Comparison of ENCODE assay signal across 11 cellular contexts in the genomic region with DNA sequence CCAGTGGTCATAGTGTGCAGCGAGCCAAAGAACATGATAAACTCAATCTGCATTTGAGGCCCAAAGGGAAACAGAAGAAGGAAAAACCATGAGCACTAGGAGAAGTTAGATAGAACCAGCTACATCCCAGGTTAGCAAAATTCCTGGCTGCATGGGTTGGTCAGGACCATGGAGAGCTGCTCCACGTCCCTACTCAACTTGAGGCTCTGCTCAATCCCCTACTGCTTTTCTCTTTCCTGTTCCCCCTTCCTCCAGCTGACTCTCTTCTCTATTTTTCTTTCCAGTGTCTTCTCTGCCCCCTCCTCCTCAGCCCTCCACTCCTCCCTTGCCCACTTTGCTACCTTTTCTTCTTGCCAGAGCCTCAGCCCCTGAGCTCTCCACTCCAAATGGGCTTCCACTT. TPM values are rescaled to one million over a fixed set of nuclear protein-coding genes. Genes with fewer than 3 reads are reported as not detected.
DNase-seq lines count a peak whose midpoint lies in the region; ATAC-seq and TF ChIP-seq lines count a peak whose summit lies in the region.
"Had no signal": no experiment of that assay in that cellular context is flagged by ENCODE, and none has a peak within 500 bp of the region (broad histone marks: within the 10 kb centered on the region; RNA-seq: fewer than 3 reads in every experiment).

No MANE protein-coding gene starts in this region.

- H3K9ac ChIP-seq in H9 (ENCODE audit: extremely low read depth, insufficient read length, low read length) (no peak overlapping the region), SK-N-SH (no peak overlapping the region)

- H3K27ac Mint-ChIP-seq in H9, result no peak overlapping the region
- H3K27ac Mint-ChIP-seq: mesothelial cell of epicardium had no signal

- no peak overlapping the region for H2AFZ ChIP-seq in H9 (ENCODE audit: low read length)
- no peak overlapping the region for H2AFZ ChIP-seq in SK-N-SH (ENCODE audit: low read depth)

- H4K91ac ChIP-seq in H9 (ENCODE audit: insufficient read length, low read depth, low read length), result no peak overlapping the region

- DNase-seq in AG08396 (ENCODE audit: low spot score) (peak; percentile 50), H9 (peak; percentile 49), SK-N-SH (no peak), fibroblast of the aortic adventitia (ENCODE audit: low read depth) (peak; percentile 46), NCI-H446 (lab: John Stamatoyannopoulos, UW) (no peak), NCI-H226 (no peak)
- DNase-seq in activated T-cell treated with anti-CD3 and anti-CD28 coated beads, Interleukin-2, amount 50 U/mL, for 1 hour, result no peak
- DNase-seq: stimulated activated CD8-positive, alpha-beta memory T cell treated with anti-CD3 and anti-CD28 coated beads, Interleukin-4, amount 100 ng/mL, for 48 hours had no signal

- H4K8ac ChIP-seq in H9 (replicated peaks; ENCODE audit: insufficient read length, low read depth, low read length), result no peak overlapping the region

- no peak overlapping the region for H2BK12ac ChIP-seq in H9 (ENCODE audit: insufficient read length, low read depth, low read length)

- H3K9me2 ChIP-seq in SK-N-SH, result no peaks in the 10 kb centered on the region

- CTCF ChIA-PET in SK-N-SH (lab: Yijun Ruan, JAX), result interaction anchor here (1.0 kb wide), 1 partner anchor 22 kb away, joined by 3 read pairs; no protein-coding TSS in a partner anchor

- H3K23me2 ChIP-seq in H9 (ENCODE audit: insufficient read length, low read depth, low read length, poor library complexity, severe bottlenecking), result no peaks in the 10 kb centered on the region

- H3K4me1 Mint-ChIP-seq in H9, result peaks cover 0 to 3% of the 10 kb centered on the region in 2 experiments; a peak in 1 of 4 replicates
- H3K4me1 Mint-ChIP-seq: mesothelial cell of epicardium had no signal

- H2AK5ac ChIP-seq in H9 (ENCODE audit: insufficient read length, low read length), result no peak overlapping the region

- H3K9me3 Mint-ChIP-seq in H9, result no peaks in the 10 kb centered on the region; a peak in 1 of 5 replicates
- H3K9me3 Mint-ChIP-seq: mesothelial cell of epicardium had no signal

- no peak overlapping the region for H3K4ac ChIP-seq in H9 (ENCODE audit: low read depth, low read length)

- 0 out of 2 replicates have a peak, but pooled peaks cover 2% of the 10 kb centered on the region for H3K27me3 ChIP-seq in H9 (ENCODE audit: insufficient read depth, low read length)
- H3K27me3 ChIP-seq in SK-N-SH (ENCODE audit: insufficient read depth), result no peaks in the 10 kb centered on the region

- H3K4me1 ChIP-seq in H9 (ENCODE audit: insufficient read depth, low read length), result no peaks in the 10 kb centered on the region
- H3K4me1 ChIP-seq in SK-N-SH (ENCODE audit: control insufficient read depth in 1 of 2, insufficient read depth in 2 of 2, low read depth in 1 of 2, low read length in 1 of 2), result no peaks in the 10 kb centered on the region

- H3K4me3 ChIP-seq in SK-N-SH (ENCODE audit: low read depth in 2 of 2, low read length in 1 of 2) (no peak overlapping the region), fibroblast of the aortic adventitia (ENCODE audit: low read depth, low read length) (no peak overlapping the region)

- no peak for ATAC-seq in GM19455 (IDR thresholded peaks at IDR 0.05; ENCODE audit: unreplicated experiment)
- ATAC-seq: Right ventricle myocardium inferior had no signal

- no peak overlapping the region for H3K56ac ChIP-seq in H9 (ENCODE audit: insufficient read length, low read depth, low read length)

- H3K4me2 ChIP-seq in H9 (ENCODE audit: insufficient read depth, insufficient read length, low read length) (no peak overlapping the region), SK-N-SH (no peak overlapping the region)

- no peak for TF ChIP-seq RAD21 in SK-N-SH (IDR thresholded peaks at IDR 0.05; ENCODE audit: low read length)

- TF ChIP-seq EP300 in SK-N-SH (IDR thresholded peaks at IDR 0.05; ENCODE audit: borderline replicate concordance in 1 of 2, low read depth in 1 of 2, low read length in 1 of 2), result no peak

- H3K79me2 ChIP-seq in H9 (ENCODE audit: insufficient read depth, low read length) (no peaks in the 10 kb centered on the region), SK-N-SH (ENCODE audit: insufficient read depth) (no peaks in the 10 kb centered on the region)

- no peaks in the 10 kb centered on the region for H3F3A ChIP-seq in SK-N-SH (replicated peaks; ENCODE audit: insufficient read depth)

- H3T11ph ChIP-seq in H9 (ENCODE audit: low read length), result no peak overlapping the region

- H2BK5ac ChIP-seq in H9 (ENCODE audit: insufficient read length, low read length), result no peak overlapping the region

- no peak overlapping the region for H4K5ac ChIP-seq in H9 (ENCODE audit: insufficient read length, low read depth, low read length)

- H2BK15ac ChIP-seq in H9 (ENCODE audit: low read depth, low read length), result no peak overlapping the region

- H3K27ac ChIP-seq in H9 (ENCODE audit: insufficient read length, low read depth, low read length) (no peak overlapping the region), SK-N-SH (ENCODE audit: low read depth in 2 of 2, low read length in 1 of 2) (no peak overlapping the region)

- H3K4me3 Mint-ChIP-seq in H9, result no peak overlapping the region
- H3K4me3 Mint-ChIP-seq: mesothelial cell of epicardium had no signal

- POLR2A ChIA-PET in SK-N-SH (lab: Yijun Ruan, JAX), result no interaction called here

- H3K23ac ChIP-seq in H9 (ENCODE audit: insufficient read length, low read depth, low read length), result no peak overlapping the region

- H3K14ac ChIP-seq in H9 (ENCODE audit: insufficient read depth, low read length), result no peak overlapping the region

- H2BK20ac ChIP-seq in H9 (ENCODE audit: low read depth, low read length, poor library complexity, severe bottlenecking), result no peak overlapping the region

- no peak overlapping the region for H3K18ac ChIP-seq in H9 (ENCODE audit: insufficient read length, low read depth, low read length)

- H2BK120ac ChIP-seq in H9 (ENCODE audit: low read depth, low read length, poor library complexity, severe bottlenecking), result no peak overlapping the region

- no CpG with 5 or more reads among the region's 2 CpGs for WGBS in H9 (ENCODE audit: extremely low coverage, insufficient read length, low lambda C conversion rate)
- WGBS in SK-N-SH (ENCODE audit: low lambda C conversion rate), result 23% methylated on average over 2 of the region's 2 CpGs

- peaks cover 8% of the 10 kb centered on the region for H3K27me3 Mint-ChIP-seq in H9 (ENCODE audit: low read depth)

- H4K20me1 ChIP-seq in H9 (ENCODE audit: control insufficient read depth, insufficient read depth, insufficient read length), result no peaks in the 10 kb centered on the region
- H4K20me1 ChIP-seq in SK-N-SH (ENCODE audit: insufficient read depth), result no peaks in the 10 kb centered on the region

- H3K9me3 ChIP-seq in H9 (ENCODE audit: control insufficient read depth, low read depth, low read length) (no peaks in the 10 kb centered on the region), SK-N-SH (no peaks in the 10 kb centered on the region)

- no peaks in the 10 kb centered on the region for H3K79me1 ChIP-seq in H9 (ENCODE audit: insufficient read depth, low read depth, low read length, poor library complexity, severe bottlenecking)

- no peaks in the 10 kb centered on the region for H3K36me3 Mint-ChIP-seq in H9 (ENCODE audit: insufficient read depth in 1 of 3, low read depth in 3 of 3)
- H3K36me3 Mint-ChIP-seq: mesothelial cell of epicardium had no signal

- TF ChIP-seq CTCF in H9 (conservative IDR thresholded peaks at IDR 0.05) (no peak), SK-N-SH (IDR thresholded peaks at IDR 0.05) (no peak), fibroblast of the aortic adventitia (IDR thresholded peaks at IDR 0.05; ENCODE audit: insufficient read depth, low read length) (no peak)

- no peaks in the 10 kb centered on the region for H3K36me3 ChIP-seq in SK-N-SH (replicated peaks in 1 of 2; ENCODE audit: control insufficient read depth in 1 of 2, insufficient read depth in 2 of 2, low read length in 1 of 2)

TF ChIP-seq in SK-N-SH, 30 proteins besides CTCF, POLR2A, EP300 and RAD21 (continues in another document):
- TF ChIP-seq MXI1 (IDR thresholded peaks at IDR 0.05; ENCODE audit: low read depth, low read length), result no peak
- TF ChIP-seq, protein P1, sequence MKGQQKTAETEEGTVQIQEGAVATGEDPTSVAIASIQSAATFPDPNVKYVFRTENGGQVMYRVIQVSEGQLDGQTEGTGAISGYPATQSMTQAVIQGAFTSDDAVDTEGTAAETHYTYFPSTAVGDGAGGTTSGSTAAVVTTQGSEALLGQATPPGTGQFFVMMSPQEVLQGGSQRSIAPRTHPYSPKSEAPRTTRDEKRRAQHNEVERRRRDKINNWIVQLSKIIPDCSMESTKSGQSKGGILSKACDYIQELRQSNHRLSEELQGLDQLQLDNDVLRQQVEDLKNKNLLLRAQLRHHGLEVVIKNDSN (IDR thresholded peaks at IDR 0.05; ENCODE audit: borderline replicate concordance, low read depth), result no peak
- TF ChIP-seq ELF1 (IDR thresholded peaks at IDR 0.05), result no peak

RNA-seq across cellular contexts. Expression of a gene that starts 21.9 kb away (rescaled TPM):
- 0.11 and 0.31 TPM in 2 replicates for total RNA-seq in H9 (2021)
- 8.7 and 11.3 TPM in 2 replicates for polyA plus RNA-seq in SK-N-SH (2012; rRNA removed)
- 3.7 and 5.9 TPM in 2 replicates for polyA plus RNA-seq in SK-N-SH (2012; cell fraction: cytosol; rRNA removed)
- 8.9 and 12.7 TPM in 2 replicates for polyA plus RNA-seq in SK-N-SH (2012; cell fraction: nucleus; rRNA removed)
- total RNA-seq in fibroblast of the aortic adventitia (ENCODE audit: low replicate concordance), result 16.9 and 20.6 TPM in 2 replicates

RNA-seq across cellular contexts. Expression of a gene that starts 55.8 kb away (rescaled TPM):
- 336 and 346 TPM in 2 replicates for total RNA-seq in H9 (2021)
- 1,647 and 1,947 TPM in 2 replicates for polyA plus RNA-seq in SK-N-SH (2012; rRNA removed)
- 1,355 and 1,432 TPM in 2 replicates for polyA plus RNA-seq in SK-N-SH (2012; cell fraction: cytosol; rRNA removed)
- polyA plus RNA-seq in SK-N-SH (2012; cell fraction: nucleus; rRNA removed), result 2,007 and 2,090 TPM in 2 replicates
- 615 and 2,167 TPM in 2 replicates for total RNA-seq in fibroblast of the aortic adventitia (ENCODE audit: low replicate concordance)

Comparison
In these comparisons a context has a peak if more than half of its experiments do, and no peak if none do; other contexts are left out.
1. DNase-seq: peak in AG08396 (single experiment), H9 (single experiment) and fibroblast of the aortic adventitia (single experiment); none in SK-N-SH (single experiment), NCI-H446 (0 of 2), NCI-H226 (single experiment) and activated T-cell treated with anti-CD3 and anti-CD28 coated beads, Interleukin-2, amount 50 U/mL, for 1 hour (single experiment).
2. RNA of a gene that starts 21.9 kb away (total RNA-seq): 16.9 to 20.6 TPM in fibroblast of the aortic adventitia; 0.11 to 0.31 TPM in H9; every median in the first group is over 10 times any median in the second.